Comparison of ENCODE assay signal across 13 cellular contexts in the genomic region with DNA sequence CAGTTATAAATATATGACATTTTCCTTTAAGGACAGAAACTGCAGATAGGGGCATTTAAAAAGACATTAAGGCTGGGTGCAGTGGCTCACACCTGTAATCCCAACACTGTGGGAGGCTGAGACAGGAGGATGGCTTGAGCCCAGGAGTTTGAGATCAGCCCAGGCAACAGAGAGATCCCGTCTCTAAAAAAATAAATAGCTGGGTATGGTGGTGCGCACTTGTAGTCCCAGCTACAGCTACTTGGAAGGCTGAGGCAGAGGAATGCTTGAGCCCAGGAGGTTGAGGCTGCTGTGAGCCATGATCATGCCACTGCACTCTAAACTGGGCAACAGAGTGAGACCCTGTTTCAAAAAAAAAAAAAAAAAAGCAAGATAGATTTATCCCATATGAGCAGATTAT.
A peak's percentile ranks its signal among the peaks of the same experiment; 100 is the strongest.
DNase-seq lines count a peak whose midpoint lies in the region; ATAC-seq, FAIRE-seq and TF ChIP-seq lines count a peak whose summit lies in the region.
"Had no signal": no experiment of that assay in that cellular context is flagged by ENCODE, and none has a peak within 500 bp of the region (broad histone marks: within the 10 kb centered on the region; RNA-seq: fewer than 3 reads in every experiment).

No MANE protein-coding gene starts in this region.

- H3K36me3 ChIP-seq in HCT116 (ENCODE audit: control insufficient read depth in 1 of 2, insufficient read depth in 2 of 2, low read length in 2 of 2) (no peaks in the 10 kb centered on the region), adipocyte (ENCODE audit: control insufficient read depth, insufficient read depth, low read length, severe bottlenecking) (peaks cover 5% of the 10 kb centered on the region), left lung (peaks cover 0 to 4% of the 10 kb centered on the region in 2 donors), small intestine (ENCODE audit: control insufficient read depth in 2 of 2, insufficient read depth in 2 of 2, low read length in 2 of 2) (peaks cover 0 to 2% of the 10 kb centered on the region in 2 donors)

- no peaks in the 10 kb centered on the region for H4K20me1 ChIP-seq in HCT116 (ENCODE audit: insufficient read depth)

- RAD21 ChIA-PET in HCT116 (lab: Charles Lee; ENCODE audit: low non-redundant PET in 1 of 2, low total read pairs in 2 of 2, uncharacterized antibody in 2 of 2, unreplicated experiment in 2 of 2): no interaction called here

- no peak for TF ChIP-seq POLR2A in HCT116 (IDR thresholded peaks at IDR 0.05; ENCODE audit: borderline replicate concordance, extremely low read depth, insufficient read depth, insufficient read length)

- H3K79me2 ChIP-seq in HCT116 (ENCODE audit: insufficient read depth, low read length): no peaks in the 10 kb centered on the region

- ATAC-seq in HCT116: no peak
- no peak for ATAC-seq in left lung
- ATAC-seq: CD8-positive, alpha-beta T cell had no signal

- no peaks in the 10 kb centered on the region for H3K9me2 ChIP-seq in HCT116 (ENCODE audit: insufficient read depth)

- H3K27me3 ChIP-seq in HCT116 (ENCODE audit: insufficient read depth, low read length) (no peaks in the 10 kb centered on the region), adipocyte (replicated peaks; ENCODE audit: control insufficient read depth, insufficient read depth, low read length) (no peaks in the 10 kb centered on the region), left lung (no peaks in the 10 kb centered on the region), small intestine (ENCODE audit: control insufficient read depth in 2 of 2, insufficient read depth in 2 of 2, low read length in 2 of 2) (no peaks in the 10 kb centered on the region)

- POLR2A ChIA-PET in HCT116 (lab: Charles Lee) (interaction anchor here (1.1 kb wide), 1 partner anchor 11 kb away, joined by 3 read pairs; no protein-coding TSS in a partner anchor), HEK293T (lab: Yijun Ruan, JAX) (no interaction called here)

- intact Hi-C loops in HCT116 (cut with micrococcal nuclease) (loop anchor here (5.0 kb wide), 1 partner anchor 40 kb away; no protein-coding TSS in a partner anchor), left lung (cut with DNase I) (no loop called here)

- H3K4me3 ChIP-seq in HCT116 (replicated peaks in 1 of 2; ENCODE audit: low read depth in 1 of 2, low read length in 2 of 2) (no peak overlapping the region), adipocyte (ENCODE audit: low read length) (no peak overlapping the region), left lung (no peak overlapping the region), small intestine (ENCODE audit: low read depth in 1 of 2, low read length in 2 of 2) (no peak overlapping the region)

- DNase-seq in HCT116 (ENCODE audit: low read depth, low spot score): no peak
- no peak for DNase-seq in adipocyte (ENCODE audit: low read depth)
- DNase-seq in left lung: no peak
- DNase-seq in small intestine: no peak
- DNase-seq in HEK293T (ENCODE audit: extremely low spot score): no peak
- DNase-seq in middle frontal gyrus (ENCODE audit: extremely low spot score, low spot score): no peak
- DNase-seq in NCI-H1694 treated with DMSO at 0.1 percent for 48 hours (lab: John Stamatoyannopoulos, UW): no peak
- DNase-seq in OCI-M2 (lab: John Stamatoyannopoulos, UW; ENCODE audit: unreplicated experiment): no peak
- DNase-seq: activated CD4-positive, alpha-beta memory T cell treated with anti-CD3 and anti-CD28 coated beads for 36 hours; activated effector memory CD4-positive, alpha-beta T cell treated with Interleukin-2 at 50 U/mL for 16 hours; CD8-positive, alpha-beta T cell; NCI-H1417; NCI-H510A treated with DMSO at 0.1 percent for 48 hours had no signal

- no TSS peak for BruUV-seq in HCT116 (replicated peaks; lab: Mats Ljungman, UMichigan)

- peaks cover 28 to 70% of the 10 kb centered on the region in 2 experiments for H3K4me1 ChIP-seq in HCT116 (ENCODE audit: control insufficient read depth in 1 of 2, insufficient read depth in 2 of 2, low read length in 2 of 2)
- H3K4me1 ChIP-seq in adipocyte (ENCODE audit: control insufficient read depth, insufficient read depth, low read length): peaks cover 80% of the 10 kb centered on the region
- H3K4me1 ChIP-seq in left lung: peaks cover 22 to 35% of the 10 kb centered on the region in 2 donors
- H3K4me1 ChIP-seq in small intestine (ENCODE audit: control insufficient read depth in 2 of 2, insufficient read depth in 1 of 2, low read depth in 1 of 2, low read length in 1 of 2): peaks cover 6 to 9% of the 10 kb centered on the region in 2 donors

- FAIRE-seq in small intestine (lab: Jason Lieb, UNC): no peak

- H2AFZ ChIP-seq in HCT116 (ENCODE audit: low read depth, low read length, poor library complexity, severe bottlenecking): no peak overlapping the region

- H3K4me2 ChIP-seq in HCT116 (ENCODE audit: low read length): peak overlapping the region; percentile 70; the same call in 1 of the 2 replicates

- H3K9me3 ChIP-seq in HCT116 (ENCODE audit: control insufficient read depth in 1 of 2, insufficient read depth in 1 of 2, low read depth in 1 of 2, low read length in 2 of 2) (no peaks in the 10 kb centered on the region), adipocyte (ENCODE audit: control insufficient read depth, low read length) (no peaks in the 10 kb centered on the region), left lung (no peaks in the 10 kb centered on the region), small intestine (ENCODE audit: control insufficient read depth, low read depth) (no peaks in the 10 kb centered on the region)

- CTCF ChIA-PET in HCT116 (lab: Charles Lee) (no interaction called here), HEK293T (lab: Yijun Ruan, JAX) (no interaction called here)

- 78 to 84% (median 83%) methylated on average over 2 of the region's 2 CpGs for WGBS in small intestine, 3 donors

- TF ChIP-seq RAD21 in HCT116 (IDR thresholded peaks at IDR 0.05; ENCODE audit: low read depth): no peak

- no peak overlapping the region for H3K27ac ChIP-seq in HCT116 (ENCODE audit: low read depth, low read length)
- H3K27ac ChIP-seq in left lung: peak overlapping the region; percentile 81 to 86
- peak overlapping the region; percentile 21 to 80 for H3K27ac ChIP-seq in small intestine (ENCODE audit: low read depth in 1 of 2, low read length in 1 of 2)

- TF ChIP-seq CTCF in HCT116 (IDR thresholded peaks at IDR 0.05 in 2 of 3, conservative IDR thresholded peaks at IDR 0.05 in 1 of 3; ENCODE audit: borderline replicate concordance in 1 of 3, insufficient read depth in 1 of 3, low read depth in 2 of 3, low read length in 2 of 3) (no peak), left lung (IDR thresholded peaks at IDR 0.05) (no peak)

- no peak overlapping the region for H3K9ac ChIP-seq in HCT116 (ENCODE audit: low read length)
- peak overlapping the region; percentile 64 for H3K9ac ChIP-seq in adipocyte (ENCODE audit: low read length)

TF ChIP-seq in HCT116, 20 proteins besides CTCF, POLR2A, EP300 and RAD21:
- no peak for TF ChIP-seq POLR2AphosphoS5 (IDR thresholded peaks at IDR 0.05; ENCODE audit: low read depth, low read length)
- TF ChIP-seq SIN3A (IDR thresholded peaks at IDR 0.05; ENCODE audit: low read depth): no peak
- no peak for TF ChIP-seq CEBPB (IDR thresholded peaks at IDR 0.05; ENCODE audit: low read depth)
- TF ChIP-seq YY1 (IDR thresholded peaks at IDR 0.05; ENCODE audit: extremely low read depth, insufficient replicate concordance, low read depth, low read length): no peak
- TF ChIP-seq EZH2 (IDR thresholded peaks at IDR 0.05): no peak
- TF ChIP-seq SRF (IDR thresholded peaks at IDR 0.05; ENCODE audit: low read depth): no peak
- no peak for TF ChIP-seq CBX3 (IDR thresholded peaks at IDR 0.05; ENCODE audit: low read depth)
- no peak for TF ChIP-seq FOSL1 (IDR thresholded peaks at IDR 0.05; ENCODE audit: low read depth)
- TF ChIP-seq EZH2phosphoT487 (IDR thresholded peaks at IDR 0.05; ENCODE audit: borderline replicate concordance): no peak
- TF ChIP-seq JUND (IDR thresholded peaks at IDR 0.05): no peak

TF ChIP-seq in HEK293T, 16 proteins besides CTCF, POLR2A, EP300 and RAD21:
- no peak for TF ChIP-seq SUZ12 (IDR thresholded peaks at IDR 0.05)
- no peak for TF ChIP-seq ELF4 (IDR thresholded peaks at IDR 0.05)
- no peak for TF ChIP-seq FOXK2 (IDR thresholded peaks at IDR 0.05)
- TF ChIP-seq, protein P1, sequence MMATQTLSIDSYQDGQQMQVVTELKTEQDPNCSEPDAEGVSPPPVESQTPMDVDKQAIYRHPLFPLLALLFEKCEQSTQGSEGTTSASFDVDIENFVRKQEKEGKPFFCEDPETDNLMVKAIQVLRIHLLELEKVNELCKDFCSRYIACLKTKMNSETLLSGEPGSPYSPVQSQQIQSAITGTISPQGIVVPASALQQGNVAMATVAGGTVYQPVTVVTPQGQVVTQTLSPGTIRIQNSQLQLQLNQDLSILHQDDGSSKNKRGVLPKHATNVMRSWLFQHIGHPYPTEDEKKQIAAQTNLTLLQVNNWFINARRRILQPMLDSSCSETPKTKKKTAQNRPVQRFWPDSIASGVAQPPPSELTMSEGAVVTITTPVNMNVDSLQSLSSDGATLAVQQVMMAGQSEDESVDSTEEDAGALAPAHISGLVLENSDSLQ (IDR thresholded peaks at IDR 0.05): no peak
- TF ChIP-seq LEF1 (IDR thresholded peaks at IDR 0.05; ENCODE audit: borderline replicate concordance): no peak
- TF ChIP-seq L3MBTL2 (conservative IDR thresholded peaks at IDR 0.05): no peak
- no peak for TF ChIP-seq SP1 (IDR thresholded peaks at IDR 0.05)
- no peak for TF ChIP-seq ARNT (IDR thresholded peaks at IDR 0.05)
- TF ChIP-seq FOXA1 (IDR thresholded peaks at IDR 0.05): no peak
- no peak for TF ChIP-seq BHLHE40 (IDR thresholded peaks at IDR 0.05; ENCODE audit: borderline replicate concordance)
- no peak for TF ChIP-seq FOXM1 (IDR thresholded peaks at IDR 0.05; ENCODE audit: borderline replicate concordance)
- no peak for TF ChIP-seq ZNF384 (IDR thresholded peaks at IDR 0.05)
